In the genomic region with DNA sequence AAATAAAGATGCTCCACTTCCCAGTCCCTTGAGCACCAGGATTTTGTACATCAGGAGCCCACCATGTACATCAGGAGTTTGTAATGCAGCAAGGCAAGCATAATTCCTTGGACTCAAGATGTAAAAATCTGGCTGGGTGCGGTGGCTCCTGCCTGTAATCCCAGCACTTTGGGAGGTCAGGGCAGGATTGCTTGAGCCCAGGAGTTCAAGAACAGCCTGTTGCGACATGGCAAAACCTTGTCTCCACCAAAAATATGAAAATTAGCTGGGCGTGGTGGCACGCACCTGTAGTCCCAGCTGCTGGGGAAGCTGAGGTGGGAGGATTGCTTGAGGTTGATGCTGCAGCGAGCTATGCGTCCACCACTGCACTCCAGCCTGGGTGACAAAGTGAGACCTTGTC, we compare ENCODE assay signal across 27 cellular contexts.
"Had no signal": no experiment of that assay in that cellular context is flagged by ENCODE, and none has a peak within 500 bp of the region (broad histone marks: within the 10 kb centered on the region; RNA-seq: fewer than 3 reads in every experiment).

No MANE protein-coding gene starts in this region.

- H3K27ac Mint-ChIP-seq: activated B cell treated with CpG ODN at 0.5 μM for 24 hours; activated CD4-positive, alpha-beta T cell treated with anti-CD3 and anti-CD28 coated beads, Interleukin-2, amount 10 ng/mL, durations not matched to agents 24 days and 14 days; activated naive CD4-positive, alpha-beta T cell treated with anti-CD3 and anti-CD28 coated beads, Interleukin-2, amount 10 ng/mL, durations not matched to agents 7 days and 5 days; activated naive CD8-positive, alpha-beta T cell treated with anti-CD3 and anti-CD28 coated beads for 36 hours; T-helper 1 cell treated with Interleukin-12 subunit alpha and Interleukin-12 subunit beta and Interleukin-4 antibody, amounts not matched to agents 30 μg/mL and 1 μg/mL, for 36 hours had no signal

- H3K9ac ChIP-seq: KMS-11 had no signal

- H3K4me3 ChIP-seq: cardiac muscle cell had no signal

- H3K27me3 Mint-ChIP-seq: activated B cell treated with CpG ODN at 0.5 μM for 24 hours; activated CD4-positive, alpha-beta T cell treated with anti-CD3 and anti-CD28 coated beads, Interleukin-2, amount 10 ng/mL, durations not matched to agents 24 days and 14 days had no signal

- H3K9me3 Mint-ChIP-seq: activated B cell treated with CpG ODN at 0.5 μM for 24 hours; activated CD4-positive, alpha-beta T cell treated with anti-CD3 and anti-CD28 coated beads, Interleukin-2, amount 10 ng/mL, durations not matched to agents 24 days and 14 days; activated naive CD4-positive, alpha-beta T cell treated with anti-CD3 and anti-CD28 coated beads, Interleukin-2, amount 10 ng/mL, durations not matched to agents 7 days and 5 days; activated naive CD8-positive, alpha-beta T cell treated with anti-CD3 and anti-CD28 coated beads for 36 hours; T-helper 1 cell treated with Interleukin-12 subunit alpha and Interleukin-12 subunit beta and Interleukin-4 antibody, amounts not matched to agents 30 μg/mL and 1 μg/mL, for 36 hours had no signal

- H3K4me2 ChIP-seq: KMS-11 had no signal

- H3K27ac ChIP-seq: brain microvascular endothelial cell, cardiac muscle cell, KMS-11 had no signal

- H3K27me3 ChIP-seq: brain microvascular endothelial cell, cardiac muscle cell had no signal

- ATAC-seq: Panc1 had no signal

- H3K4me3 Mint-ChIP-seq: activated B cell treated with CpG ODN at 0.5 μM for 24 hours; activated CD4-positive, alpha-beta T cell treated with anti-CD3 and anti-CD28 coated beads, Interleukin-2, amount 10 ng/mL, durations not matched to agents 24 days and 14 days; activated naive CD4-positive, alpha-beta T cell treated with anti-CD3 and anti-CD28 coated beads, Interleukin-2, amount 10 ng/mL, durations not matched to agents 7 days and 5 days; activated naive CD8-positive, alpha-beta T cell treated with anti-CD3 and anti-CD28 coated beads for 36 hours; T-helper 1 cell treated with Interleukin-12 subunit alpha and Interleukin-12 subunit beta and Interleukin-4 antibody, amounts not matched to agents 30 μg/mL and 1 μg/mL, for 36 hours had no signal

- DNase-seq: activated B cell treated with CpG ODN at 0.5 μM for 24 hours; activated CD4-positive, alpha-beta T cell treated with anti-CD3 and anti-CD28 coated beads for 1 hour; activated CD4-positive, alpha-beta T cell treated with anti-CD3 and anti-CD28 coated beads, Interleukin-2, amount 10 ng/mL, durations not matched to agents 24 days and 14 days; activated CD4-positive, alpha-beta T cell treated with anti-CD3 and anti-CD28 coated beads, Interleukin-2, amount 50 U/mL, for 48 hours; activated CD8-positive, alpha-beta memory T cell treated with anti-CD3 and anti-CD28 coated beads, Interleukin-2, amount 50 U/mL, for 48 hours; activated gamma-delta T cell treated with Interleukin-2 at 50 U/mL for 16 hours; activated naive CD4-positive, alpha-beta T cell treated with anti-CD3 and anti-CD28 coated beads, Interleukin-2, amount 10 ng/mL, durations not matched to agents 7 days and 5 days; activated naive CD8-positive, alpha-beta T cell treated with anti-CD3 and anti-CD28 coated beads for 36 hours; activated T-cell treated with anti-CD3 and anti-CD28 coated beads, Interleukin-2, amount 50 U/mL, for 1 hour; brain microvascular endothelial cell; cerebellar nuclear complex; NCI-H1092; NCI-H1417; NCI-H1694; NCI-H2029; NCI-H2107; NCI-H2171 treated with DMSO at 0.1 percent for 48 hours; NCI-H526; NCI-H82; OCI-M1; RPMI8226; SHP77; T-helper 9 cell had no signal
